ENCODE assay signal across 8 cellular contexts in genomic region chr17:63425478-63425877, GRCh38. TPM values are rescaled to one million over a fixed set of nuclear protein-coding genes. Genes with fewer than 3 reads are reported as not detected.
A peak's percentile ranks its signal among the peaks of the same experiment; 100 is the strongest.
DNase-seq lines count a peak whose midpoint lies in the region; ATAC-seq lines count a peak whose summit lies in the region.

No MANE protein-coding gene starts in this region.

- no peak overlapping the region for H4K91ac ChIP-seq in mesenchymal stem cell (ENCODE audit: low read length)

- H3K27ac ChIP-seq in mesenchymal stem cell (ENCODE audit: low read length, poor library complexity, severe bottlenecking), result no peak overlapping the region

- H3K36me3 ChIP-seq in mesenchymal stem cell (ENCODE audit: control insufficient read depth in 1 of 2, insufficient read depth in 2 of 2, low read depth in 1 of 2, low read length in 2 of 2), result peaks cover 38 to 43% of the 10 kb centered on the region in 2 experiments

- no peaks in the 10 kb centered on the region for H3K27me3 ChIP-seq in mesenchymal stem cell (ENCODE audit: control insufficient read depth in 1 of 2, insufficient read depth in 1 of 2, low read length in 2 of 2)

- H3K4ac ChIP-seq in mesenchymal stem cell (ENCODE audit: low read depth in 1 of 2, low read length in 2 of 2), result no peak overlapping the region

- peaks cover 12% of the 10 kb centered on the region for H3K4me1 ChIP-seq in mesenchymal stem cell (ENCODE audit: control insufficient read depth, insufficient read depth, low read depth, low read length)

- no peak overlapping the region for H3K4me2 ChIP-seq in mesenchymal stem cell (ENCODE audit: low read length, poor library complexity, severe bottlenecking)

- peak; percentile 46 for ATAC-seq in HG03520 (IDR thresholded peaks at IDR 0.05; ENCODE audit: unreplicated experiment)
- no peak for ATAC-seq in HG03460 (IDR thresholded peaks at IDR 0.05; ENCODE audit: unreplicated experiment)

- no peak overlapping the region for H3K14ac ChIP-seq in mesenchymal stem cell (ENCODE audit: low read length in 2 of 2)

- no peak overlapping the region for H2BK12ac ChIP-seq in mesenchymal stem cell (ENCODE audit: low read length in 2 of 2)

- H2BK15ac ChIP-seq in mesenchymal stem cell (ENCODE audit: low read depth, poor library complexity, severe bottlenecking), result no peak overlapping the region

- no peak overlapping the region for H4K8ac ChIP-seq in mesenchymal stem cell (ENCODE audit: low read length)

- H3K79me1 ChIP-seq in mesenchymal stem cell (replicated peaks; ENCODE audit: low read length, poor library complexity, severe bottlenecking), result peaks cover 17% of the 10 kb centered on the region

- no peaks in the 10 kb centered on the region for H3K9me3 ChIP-seq in mesenchymal stem cell (ENCODE audit: control insufficient read depth, low read length)

- no peak overlapping the region for H3K23ac ChIP-seq in mesenchymal stem cell (ENCODE audit: low read length in 2 of 2)

- WGBS in mesenchymal stem cell, result 0% methylated on average over 7 of the region's 7 CpGs

- no peak overlapping the region for H2AK5ac ChIP-seq in mesenchymal stem cell (ENCODE audit: low read length, severe bottlenecking)

- DNase-seq in Daoy (ENCODE audit: low read depth), result peak; percentile 76
- peak; percentile 78 for DNase-seq in NCI-H774 (lab: John Stamatoyannopoulos, UW)
- DNase-seq in activated CD4-positive, alpha-beta T cell treated with anti-CD3 and anti-CD28 coated beads, Interleukin-2, amount 50 U/mL, for 4 hours, result peak; percentile 65 to 70
- DNase-seq in ecto neural progenitor cell (ENCODE audit: low spot score), result peak; percentile 87
- DNase-seq in mesenchymal stem cell, result peak; percentile 84
- peak; percentile 35 to 36 for DNase-seq in stimulated activated CD8-positive, alpha-beta memory T cell treated with anti-CD3 and anti-CD28 coated beads, Interleukin-15, amount 100 ng/mL, for 48 hours (ENCODE audit: low read depth in 2 of 2)

- no peak overlapping the region for H2BK5ac ChIP-seq in mesenchymal stem cell (ENCODE audit: low read depth, low read length, poor library complexity, severe bottlenecking)

- no peak overlapping the region for H3K4me3 ChIP-seq in mesenchymal stem cell (ENCODE audit: insufficient read depth in 1 of 2, low read depth in 1 of 2, low read length in 2 of 2)

- H2AFZ ChIP-seq in mesenchymal stem cell (ENCODE audit: low read depth, low read length), result no peak overlapping the region

- H2BK120ac ChIP-seq in mesenchymal stem cell (ENCODE audit: low read depth, low read length), result no peak overlapping the region

- H3K9ac ChIP-seq in mesenchymal stem cell (ENCODE audit: low read length), result peak overlapping the region; percentile 53

- no peak overlapping the region for H3K18ac ChIP-seq in mesenchymal stem cell (ENCODE audit: low read depth in 1 of 2, low read length in 2 of 2)

RNA-seq across cellular contexts. Expression of gene CYB561, which starts 20.6 kb away (rescaled TPM):
- total RNA-seq in Daoy (2014; rRNA removed; shearing (Covaris generic)), result 16.7 and 21.1 TPM in 2 replicates
- polyA plus RNA-seq in mesenchymal stem cell (2013, experiment 1 of 2), result 14.4 TPM
- polyA plus RNA-seq in mesenchymal stem cell (2013, experiment 2 of 2), result 15.1 TPM

RNA-seq across cellular contexts. Expression of gene ACE, which starts 51.4 kb away (rescaled TPM):
- total RNA-seq in Daoy (2014; rRNA removed; shearing (Covaris generic)), result 0.29 TPM in 1 of 2 replicates, not detected in the other
- 1.8 TPM for polyA plus RNA-seq in mesenchymal stem cell (2013, experiment 1 of 2)
- 1.8 TPM for polyA plus RNA-seq in mesenchymal stem cell (2013, experiment 2 of 2)

Comparison
In these comparisons a context has a peak if more than half of its experiments do, and no peak if none do; other contexts are left out.
1. DNase-seq: peak in every context shown above with its lines; median percentile 87 in ecto neural progenitor cell; 84 in mesenchymal stem cell; 78 in NCI-H774; 76 in Daoy; 68 in activated CD4-positive, alpha-beta T cell treated with anti-CD3 and anti-CD28 coated beads, Interleukin-2, amount 50 U/mL, for 4 hours; 36 in stimulated activated CD8-positive, alpha-beta memory T cell treated with anti-CD3 and anti-CD28 coated beads, Interleukin-15, amount 100 ng/mL, for 48 hours.